In the genomic region with DNA sequence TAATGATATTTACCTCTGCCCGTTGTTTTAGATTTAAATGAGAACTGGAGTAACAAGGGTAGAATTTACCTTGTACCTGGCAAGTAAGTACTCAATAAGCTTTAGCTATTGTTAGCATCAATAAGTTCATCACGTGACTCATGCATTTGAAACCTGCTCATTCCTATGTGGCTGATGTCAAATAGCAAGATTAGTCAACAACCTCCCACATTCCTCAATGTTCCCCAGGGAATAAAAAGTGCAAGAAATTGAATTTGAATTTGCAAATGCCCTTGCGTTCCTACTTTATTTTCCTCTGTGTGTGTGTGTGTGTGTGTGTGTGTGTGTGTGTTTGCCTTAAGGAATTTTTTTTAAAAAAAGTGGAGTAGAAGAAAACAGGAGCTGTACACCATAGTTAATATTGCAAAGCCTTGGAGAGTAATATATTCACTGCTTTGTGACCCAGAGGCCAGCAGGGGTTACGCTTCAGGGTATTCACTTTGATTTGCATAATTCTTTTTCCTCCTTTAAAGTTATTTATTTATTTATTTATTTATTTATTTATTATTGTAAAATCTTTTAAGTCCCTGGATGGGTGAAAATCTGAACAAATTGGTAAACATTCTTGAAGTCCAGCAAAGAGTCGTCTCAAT, we compare ENCODE assay signal across 9 cellular contexts. TPM values are rescaled to one million over a fixed set of nuclear protein-coding genes. Genes with fewer than 3 reads are reported as not detected.
DNase-seq lines count a peak whose midpoint lies in the region; ATAC-seq, FAIRE-seq and TF ChIP-seq lines count a peak whose summit lies in the region.
"Had no signal": no experiment of that assay in that cellular context is flagged by ENCODE, and none has a peak within 500 bp of the region (broad histone marks: within the 10 kb centered on the region; RNA-seq: fewer than 3 reads in every experiment).

No MANE protein-coding gene starts in this region.

- H3K4me3 ChIP-seq in fibroblast of villous mesenchyme (ENCODE audit: low read depth, low read length), result no peak overlapping the region
- H3K4me3 ChIP-seq: esophagus squamous epithelium had no signal

- peak; percentile 83 for FAIRE-seq in H54 (lab: Jason Lieb, UNC)

- H3K27ac Mint-ChIP-seq in stimulated activated memory B cell treated with anti-CD40 and anti-IgM and Interleukin-4, amounts not matched to agents 10 μg/mL and 1 μg/mL and 100 μg/mL, for 72 hours, result peak overlapping the region; percentile 22

- no peak for ATAC-seq in stimulated activated memory B cell treated with anti-CD40 and anti-IgM and Interleukin-4, amounts not matched to agents 10 μg/mL and 1 μg/mL and 100 μg/mL, for 72 hours
- no peak for ATAC-seq in GM18511 (IDR thresholded peaks at IDR 0.05; ENCODE audit: unreplicated experiment)

- DNase-seq in H54 (ENCODE audit: insufficient read length, low spot score) (no peak), T1000 (lab: John Stamatoyannopoulos, UW) (peak; percentile 32), fibroblast of villous mesenchyme (ENCODE audit: low read depth) (peak; percentile 68), iPS-NIHi11 (ENCODE audit: low spot score) (no peak), middle frontal gyrus (ENCODE audit: extremely low spot score, low spot score) (no peak)
- no peak for DNase-seq in stimulated activated CD4-positive, alpha-beta T cell treated with anti-CD3 and anti-CD28 coated beads, Interleukin-4, amount 100 ng/mL, for 4 hours
- DNase-seq: esophagus squamous epithelium had no signal

- no peak for TF ChIP-seq CTCF in fibroblast of villous mesenchyme (IDR thresholded peaks at IDR 0.05; ENCODE audit: insufficient read depth, low read depth, low read length)

- H3K4me1 Mint-ChIP-seq in stimulated activated memory B cell treated with anti-CD40 and anti-IgM and Interleukin-4, amounts not matched to agents 10 μg/mL and 1 μg/mL and 100 μg/mL, for 72 hours, result peaks cover 31% of the 10 kb centered on the region

- peaks cover 4% of the 10 kb centered on the region for H3K9me3 Mint-ChIP-seq in stimulated activated memory B cell treated with anti-CD40 and anti-IgM and Interleukin-4, amounts not matched to agents 10 μg/mL and 1 μg/mL and 100 μg/mL, for 72 hours

- no peak for TF ChIP-seq POLR2A in H54 (IDR thresholded peaks at IDR 0.05; ENCODE audit: low read depth, low read length)

- no peaks in the 10 kb centered on the region for H3K27me3 Mint-ChIP-seq in stimulated activated memory B cell treated with anti-CD40 and anti-IgM and Interleukin-4, amounts not matched to agents 10 μg/mL and 1 μg/mL and 100 μg/mL, for 72 hours

- no peak overlapping the region for H3K4me3 Mint-ChIP-seq in stimulated activated memory B cell treated with anti-CD40 and anti-IgM and Interleukin-4, amounts not matched to agents 10 μg/mL and 1 μg/mL and 100 μg/mL, for 72 hours

- no peaks in the 10 kb centered on the region for H3K36me3 Mint-ChIP-seq in stimulated activated memory B cell treated with anti-CD40 and anti-IgM and Interleukin-4, amounts not matched to agents 10 μg/mL and 1 μg/mL and 100 μg/mL, for 72 hours

RNA-seq across cellular contexts. Expression of a gene that starts 43.9 kb away (rescaled TPM):
- total RNA-seq in fibroblast of villous mesenchyme, result under 0.01 and 0.32 TPM in 2 replicates

RNA-seq across cellular contexts. Expression of a gene that starts 58.9 kb away (rescaled TPM):
- 43.6 and 44.1 TPM in 2 replicates for total RNA-seq in fibroblast of villous mesenchyme

Comparison
In these comparisons a context has a peak if more than half of its experiments do, and no peak if none do; other contexts are left out.
1. DNase-seq: peak in T1000 (single experiment) and fibroblast of villous mesenchyme (single experiment); none in H54 (single experiment), iPS-NIHi11 (single experiment), stimulated activated CD4-positive, alpha-beta T cell treated with anti-CD3 and anti-CD28 coated beads, Interleukin-4, amount 100 ng/mL, for 4 hours (0 of 2) and middle frontal gyrus (single experiment).